Comparison of ENCODE assay signal across 19 cellular contexts in the genomic region with DNA sequence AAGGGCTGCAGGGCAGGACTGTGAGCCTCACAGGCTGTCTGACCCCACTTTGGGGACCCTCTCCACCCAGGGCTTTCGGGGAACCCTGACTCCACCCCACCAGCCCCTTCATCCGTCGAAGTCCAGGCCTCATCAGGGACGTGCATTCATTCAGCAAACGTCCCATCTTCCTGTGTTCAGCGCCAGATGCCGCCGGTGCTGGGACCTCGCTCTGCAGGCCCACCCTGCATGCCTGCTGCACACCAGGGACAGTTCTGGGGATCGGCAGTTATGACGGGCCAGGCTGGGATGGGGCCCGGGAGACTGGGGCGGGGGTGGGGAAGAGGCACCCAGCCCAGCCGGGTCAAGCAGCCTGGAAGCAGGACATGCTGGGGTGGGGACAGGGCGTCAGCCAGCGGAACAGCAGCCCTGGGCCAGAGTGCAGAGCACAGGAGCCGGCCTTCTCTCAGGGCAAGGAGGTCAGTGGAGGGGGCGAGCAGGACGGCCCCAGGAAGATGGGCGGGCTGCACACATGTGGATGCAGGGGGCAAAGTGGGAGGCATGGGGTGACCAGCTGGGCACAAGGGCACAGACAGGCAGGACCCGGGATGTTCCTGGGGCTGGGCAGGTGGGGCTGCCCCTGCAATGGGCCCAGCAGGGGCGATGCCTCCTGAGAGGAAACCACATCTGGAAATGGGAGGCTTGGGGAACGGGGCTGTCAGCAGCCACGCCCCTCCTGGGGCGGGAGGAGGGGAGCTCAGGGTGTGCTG. TPM values are rescaled to one million over a fixed set of nuclear protein-coding genes. Genes with fewer than 3 reads are reported as not detected.
DNase-seq lines count a peak whose midpoint lies in the region; ATAC-seq, FAIRE-seq and TF ChIP-seq lines count a peak whose summit lies in the region.
"Had no signal": no experiment of that assay in that cellular context is flagged by ENCODE, and none has a peak within 500 bp of the region (broad histone marks: within the 10 kb centered on the region; RNA-seq: fewer than 3 reads in every experiment).

No MANE protein-coding gene starts in this region.

- ATAC-seq in SK-N-SH treated with all-trans-retinoic acid at 6 μM for 48 hours (no peak), left ventricle myocardium superior (peak; percentile 15), HG03342 (IDR thresholded peaks at IDR 0.05; ENCODE audit: unreplicated experiment) (no peak)
- ATAC-seq: activated CD8-positive, alpha-beta T cell treated with anti-CD3 and anti-CD28 coated beads for 36 hours; stimulated activated naive CD8-positive, alpha-beta T cell treated with anti-CD3 and anti-CD28 coated beads, Interleukin-15, amount 100 ng/mL, for 72 hours had no signal

- H3K4me3 ChIP-seq in SK-N-SH (ENCODE audit: low read depth in 2 of 2, low read length in 1 of 2) (no peak overlapping the region), SK-N-MC (peak overlapping the region; percentile 32), small intestine (ENCODE audit: low read depth in 1 of 2, low read length in 2 of 2) (no peak overlapping the region)

- no peak overlapping the region for H2AFZ ChIP-seq in SK-N-SH (ENCODE audit: low read depth)

- H3F3A ChIP-seq in SK-N-SH (replicated peaks; ENCODE audit: insufficient read depth): peaks cover 4% of the 10 kb centered on the region

- no peak overlapping the region for H3K27ac Mint-ChIP-seq in mesothelial cell of epicardium
- H3K27ac Mint-ChIP-seq: activated CD8-positive, alpha-beta T cell treated with anti-CD3 and anti-CD28 coated beads for 36 hours; activated T-helper 1 cell treated with anti-CD3 and anti-CD28 coated beads, Interleukin-12 subunit alpha, Interleukin-12 subunit beta, Interleukin-2, Interleukin-4 antibody, amounts not matched to agents 30 ng/mL and 10 ng/mL and 1 ng/mL, durations not matched to agents 14 hours and 24 hours and 36 hours; CD4-positive, CD25-positive, alpha-beta regulatory T cell had no signal

- H3K36me3 ChIP-seq in SK-N-SH (replicated peaks in 1 of 2; ENCODE audit: control insufficient read depth in 1 of 2, insufficient read depth in 2 of 2, low read length in 1 of 2) (peaks cover 0 to 9% of the 10 kb centered on the region in 2 experiments), SK-N-MC (ENCODE audit: insufficient read depth, low read length) (no peaks in the 10 kb centered on the region; the same call in 1 of the 2 replicates), small intestine (ENCODE audit: control insufficient read depth in 2 of 2, insufficient read depth in 2 of 2, low read length in 2 of 2) (peaks cover 4 to 11% of the 10 kb centered on the region in 2 donors)

- H3K27ac ChIP-seq in SK-N-SH (ENCODE audit: low read depth in 2 of 2, low read length in 1 of 2) (no peak overlapping the region), SK-N-MC (no peak overlapping the region), small intestine (ENCODE audit: low read depth in 1 of 2, low read length in 1 of 2) (no peak overlapping the region)

- TF ChIP-seq RAD21 in SK-N-SH (IDR thresholded peaks at IDR 0.05; ENCODE audit: low read length): no peak

- no peak for FAIRE-seq in small intestine (lab: Jason Lieb, UNC)
- FAIRE-seq: A204.1, urothelium cell line had no signal

- H3K9me3 Mint-ChIP-seq in mesothelial cell of epicardium: no peaks in the 10 kb centered on the region
- H3K9me3 Mint-ChIP-seq: activated CD8-positive, alpha-beta T cell treated with anti-CD3 and anti-CD28 coated beads for 36 hours; activated T-helper 1 cell treated with anti-CD3 and anti-CD28 coated beads, Interleukin-12 subunit alpha, Interleukin-12 subunit beta, Interleukin-2, Interleukin-4 antibody, amounts not matched to agents 30 ng/mL and 10 ng/mL and 1 ng/mL, durations not matched to agents 14 hours and 24 hours and 36 hours; CD4-positive, CD25-positive, alpha-beta regulatory T cell; stimulated activated naive CD8-positive, alpha-beta T cell treated with anti-CD3 and anti-CD28 coated beads, Interleukin-15, amount 100 ng/mL, for 72 hours had no signal

- 92% methylated on average over 11 of the region's 25 CpGs for WGBS in SK-N-SH (ENCODE audit: low lambda C conversion rate)
- WGBS in small intestine, 3 donors: 35 to 43% (median 39%) methylated on average over 23 to 25 of the region's 25 CpGs

- H3K4me3 Mint-ChIP-seq in mesothelial cell of epicardium: no peak overlapping the region
- H3K4me3 Mint-ChIP-seq: activated CD8-positive, alpha-beta T cell treated with anti-CD3 and anti-CD28 coated beads for 36 hours; activated T-helper 1 cell treated with anti-CD3 and anti-CD28 coated beads, Interleukin-12 subunit alpha, Interleukin-12 subunit beta, Interleukin-2, Interleukin-4 antibody, amounts not matched to agents 30 ng/mL and 10 ng/mL and 1 ng/mL, durations not matched to agents 14 hours and 24 hours and 36 hours; CD4-positive, CD25-positive, alpha-beta regulatory T cell; stimulated activated naive CD8-positive, alpha-beta T cell treated with anti-CD3 and anti-CD28 coated beads, Interleukin-15, amount 100 ng/mL, for 72 hours had no signal

- DNase-seq in SK-N-SH: no peak
- no peak for DNase-seq in SK-N-MC (ENCODE audit: low read depth, low spot score)
- peak; percentile 51 for DNase-seq in left ventricle myocardium superior
- peak; percentile 37 for DNase-seq in small intestine
- DNase-seq in pons (ENCODE audit: low spot score): no peak
- no peak for DNase-seq in mesothelial cell of epicardium (ENCODE audit: low spot score in 2 of 2, unreplicated experiment in 2 of 2)
- DNase-seq: activated CD8-positive, alpha-beta T cell treated with anti-CD3 and anti-CD28 coated beads for 36 hours; CD4-positive, CD25-positive, alpha-beta regulatory T cell; DMS79; NCI-H187; NCI-H510A treated with DMSO at 0.1 percent for 48 hours; OCI-M1; stimulated activated CD4-positive, alpha-beta T cell treated with anti-CD3 and anti-CD28 coated beads, Interleukin-12 subunit alpha, Interleukin-12 subunit beta, amount 100 ng/mL, for 4 hours; stimulated activated naive CD8-positive, alpha-beta T cell treated with anti-CD3 and anti-CD28 coated beads, Interleukin-15, amount 100 ng/mL, for 72 hours had no signal

- intact Hi-C loops in left ventricle myocardium superior (cut with micrococcal nuclease): no loop called here

- no peak for TF ChIP-seq CTCF in SK-N-SH (IDR thresholded peaks at IDR 0.05)
- no peak for TF ChIP-seq CTCF in mesothelial cell of epicardium (IDR thresholded peaks at IDR 0.05; ENCODE audit: unreplicated experiment)

- CTCF ChIA-PET in SK-N-SH (lab: Yijun Ruan, JAX): interaction anchor here (2.5 kb wide), 1 partner anchor 117 kb away, joined by 6 read pairs; no protein-coding TSS in a partner anchor

- H3K4me2 ChIP-seq in SK-N-SH: no peak overlapping the region

- H3K27me3 ChIP-seq in SK-N-SH (ENCODE audit: insufficient read depth) (no peaks in the 10 kb centered on the region), small intestine (ENCODE audit: control insufficient read depth in 2 of 2, insufficient read depth in 2 of 2, low read length in 2 of 2) (peaks cover 0 to 3% of the 10 kb centered on the region in 2 donors)

- peaks cover 0 to 6% of the 10 kb centered on the region in 2 experiments; a peak in 1 of 4 replicates for H3K4me1 ChIP-seq in SK-N-SH (ENCODE audit: control insufficient read depth in 1 of 2, insufficient read depth in 2 of 2, low read depth in 1 of 2, low read length in 1 of 2)
- H3K4me1 ChIP-seq in small intestine (ENCODE audit: control insufficient read depth in 2 of 2, insufficient read depth in 1 of 2, low read depth in 1 of 2, low read length in 1 of 2): peaks cover 3% of the 10 kb centered on the region in 2 donors

- no peaks in the 10 kb centered on the region for H3K9me2 ChIP-seq in SK-N-SH

- no peak for TF ChIP-seq EP300 in SK-N-SH (IDR thresholded peaks at IDR 0.05; ENCODE audit: borderline replicate concordance in 1 of 2, low read depth in 1 of 2, low read length in 1 of 2)

- no peaks in the 10 kb centered on the region for H4K20me1 ChIP-seq in SK-N-SH (ENCODE audit: insufficient read depth)

- H3K4me1 Mint-ChIP-seq in mesothelial cell of epicardium: no peaks in the 10 kb centered on the region

- POLR2A ChIA-PET in SK-N-SH (lab: Yijun Ruan, JAX): no interaction called here

- no peaks in the 10 kb centered on the region for H3K27me3 Mint-ChIP-seq in mesothelial cell of epicardium (ENCODE audit: low read depth)
- H3K27me3 Mint-ChIP-seq: activated CD8-positive, alpha-beta T cell treated with anti-CD3 and anti-CD28 coated beads for 36 hours; CD4-positive, CD25-positive, alpha-beta regulatory T cell; stimulated activated naive CD8-positive, alpha-beta T cell treated with anti-CD3 and anti-CD28 coated beads, Interleukin-15, amount 100 ng/mL, for 72 hours had no signal

- peaks cover 12% of the 10 kb centered on the region; the same call in 1 of the 2 replicates for H3K79me2 ChIP-seq in SK-N-SH (ENCODE audit: insufficient read depth)

- no peak overlapping the region for H3K9ac ChIP-seq in SK-N-SH
- no peak overlapping the region for H3K9ac ChIP-seq in SK-N-MC (ENCODE audit: insufficient read length)

- H3K9me3 ChIP-seq in SK-N-SH (no peaks in the 10 kb centered on the region), SK-N-MC (ENCODE audit: low read depth, low read length) (no peaks in the 10 kb centered on the region), small intestine (ENCODE audit: control insufficient read depth, low read depth) (no peaks in the 10 kb centered on the region)

- H3K36me3 Mint-ChIP-seq in mesothelial cell of epicardium: peaks cover 10% of the 10 kb centered on the region

RNA-seq across cellular contexts. Expression of a gene that starts 5.1 kb away (rescaled TPM):
- polyA plus RNA-seq in SK-N-SH (2012; rRNA removed) (76.5 and 85.3 TPM in 2 replicates), small intestine (1 to 10 TPM; 1.1 to 4.8 (median 3.8) TPM)
- 32.5 and 58.6 TPM in 2 replicates for polyA plus RNA-seq in SK-N-SH (2012; cell fraction: cytosol; rRNA removed)
- polyA plus RNA-seq in SK-N-SH (2012; cell fraction: nucleus; rRNA removed): 41.2 and 45.7 TPM in 2 replicates
- total RNA-seq in left ventricle myocardium superior (92.5 TPM), mesothelial cell of epicardium (41.5 to 44.5 TPM (median 42.6 TPM) in 3 replicates)

RNA-seq across cellular contexts. Expression of a gene that starts 11.2 kb away (rescaled TPM):
- polyA plus RNA-seq in SK-N-SH (2012; rRNA removed) (43.8 and 54.3 TPM in 2 replicates), small intestine (100 to 1,000 TPM in 1 of 3 donors, 10 to 100 TPM in 2; 60.2 to 124 (median 68.9) TPM)
- 41.8 and 45.0 TPM in 2 replicates for polyA plus RNA-seq in SK-N-SH (2012; cell fraction: cytosol; rRNA removed)
- polyA plus RNA-seq in SK-N-SH (2012; cell fraction: nucleus; rRNA removed): 102 and 111 TPM in 2 replicates
- total RNA-seq in left ventricle myocardium superior (96.7 TPM), mesothelial cell of epicardium (130 to 134 TPM (median 131 TPM) in 3 replicates)

RNA-seq across cellular contexts. Expression of a gene that starts 12.5 kb away (rescaled TPM):
- polyA plus RNA-seq in SK-N-SH (2012; rRNA removed) (52.5 and 66.4 TPM in 2 replicates), small intestine (100 to 1,000 TPM; 215 to 350 (median 281) TPM)
- 22.6 and 43.2 TPM in 2 replicates for polyA plus RNA-seq in SK-N-SH (2012; cell fraction: cytosol; rRNA removed)
- 49.8 and 83.8 TPM in 2 replicates for polyA plus RNA-seq in SK-N-SH (2012; cell fraction: nucleus; rRNA removed)
- total RNA-seq in left ventricle myocardium superior (461 TPM), mesothelial cell of epicardium (52.2 to 56.8 TPM (median 55.9 TPM) in 3 replicates)

RNA-seq across cellular contexts. Expression of a gene that starts 42.0 kb away (rescaled TPM):
- polyA plus RNA-seq in SK-N-SH (2012; rRNA removed): 2,836 and 3,749 TPM in 2 replicates
- polyA plus RNA-seq in SK-N-SH (2012; cell fraction: cytosol; rRNA removed): 2,019 and 3,381 TPM in 2 replicates
- 943 and 2,115 TPM in 2 replicates for polyA plus RNA-seq in SK-N-SH (2012; cell fraction: nucleus; rRNA removed)
- 625 TPM for total RNA-seq in left ventricle myocardium superior
- polyA plus RNA-seq in small intestine: 1,000 to 10,000 TPM; 2,441 to 3,547 (median 3,396) TPM
- 1,014 to 1,040 TPM (median 1,034 TPM) in 3 replicates for total RNA-seq in mesothelial cell of epicardium

RNA-seq across cellular contexts. Expression of a gene that starts 53.7 kb away (rescaled TPM):
- polyA plus RNA-seq in SK-N-SH (2012; rRNA removed): 1.3 and 1.8 TPM in 2 replicates
- polyA plus RNA-seq in SK-N-SH (2012; cell fraction: cytosol; rRNA removed): 0.59 and 1.3 TPM in 2 replicates
- 4.1 and 5.2 TPM in 2 replicates for polyA plus RNA-seq in SK-N-SH (2012; cell fraction: nucleus; rRNA removed)
- 0.17 TPM for total RNA-seq in left ventricle myocardium superior
- polyA plus RNA-seq in small intestine: 1 to 10 TPM in 1 of 3 donors, under 1 TPM in 1, not detected in 1; 0.81 to 2.1 TPM
- total RNA-seq in mesothelial cell of epicardium: 2.3 to 2.8 TPM (median 2.4 TPM) in 3 replicates

Comparison
In these comparisons a context has a peak if more than half of its experiments do, and no peak if none do; other contexts are left out.
1. DNase-seq: peak in left ventricle myocardium superior (single experiment) and small intestine (single experiment); none in SK-N-SH (single experiment), SK-N-MC (single experiment), pons (single experiment) and mesothelial cell of epicardium (0 of 2).